In genomic region chr3:10554746-10555145, GRCh38 we compare ENCODE assay signal across 22 cellular contexts. TPM values are rescaled to one million over a fixed set of nuclear protein-coding genes. Genes with fewer than 3 reads are reported as not detected.
"Had no signal": no experiment of that assay in that cellular context is flagged by ENCODE, and none has a peak within 500 bp of the region (broad histone marks: within the 10 kb centered on the region; RNA-seq: fewer than 3 reads in every experiment).

No MANE protein-coding gene starts in this region.

- H3K4me1 ChIP-seq: adrenal gland, ascending aorta, colonic mucosa, foreskin keratinocyte, lower lobe of right lung, prostate gland, SJCRH30 had no signal

- H3K9me3 ChIP-seq: adrenal gland, ascending aorta, colonic mucosa, lower lobe of right lung, ovary, prostate gland, SJCRH30, upper lobe of left lung had no signal

- ATAC-seq: activated CD4-positive, CD25-positive, alpha-beta regulatory T cell treated with anti-CD3 and anti-CD28 coated beads, Interleukin-2, amount 50 U/mL, for 24 hours; foreskin keratinocyte; lower lobe of right lung; naive thymus-derived CD4-positive, alpha-beta T cell; stimulated activated naive CD8-positive, alpha-beta T cell treated with anti-CD3 and anti-CD28 coated beads, Interleukin-15, Interleukin-2, amounts not matched to agents 100 U/mL and 50 U/mL, for 24 hours; T-cell had no signal

- H3K27me3 Mint-ChIP-seq: central memory CD8-positive, alpha-beta T cell; T-cell had no signal

- H3K36me3 Mint-ChIP-seq: activated naive CD8-positive, alpha-beta T cell; naive thymus-derived CD4-positive, alpha-beta T cell; T-cell had no signal

- H3K27ac ChIP-seq: adrenal gland, ascending aorta, colonic mucosa, foreskin keratinocyte, lower lobe of right lung, ovary, prostate gland, SJCRH30, upper lobe of left lung, VCaP had no signal

- H3K27ac Mint-ChIP-seq: activated CD4-positive, alpha-beta T cell treated with anti-CD3 and anti-CD28 coated beads, Interleukin-2, amount 10 ng/mL, durations not matched to agents 7 days and 5 days; activated naive CD8-positive, alpha-beta T cell; T-cell; T-helper 2 cell treated with Interferon-gamma antibody and Interleukin-4, amounts not matched to agents 5 μg/mL and 100 μg/mL, for 36 hours had no signal

- H3K9me3 Mint-ChIP-seq: activated CD4-positive, alpha-beta T cell treated with anti-CD3 and anti-CD28 coated beads, Interleukin-2, amount 10 ng/mL, durations not matched to agents 7 days and 5 days; activated T-helper 1 cell treated with anti-CD3 and anti-CD28 coated beads, Interleukin-12 subunit alpha, Interleukin-12 subunit beta, Interleukin-2, Interleukin-4 antibody, amounts not matched to agents 30 ng/mL and 10 ng/mL and 1 ng/mL, durations not matched to agents 14 hours and 24 hours and 36 hours; central memory CD8-positive, alpha-beta T cell; naive thymus-derived CD4-positive, alpha-beta T cell; T-cell; T-helper 2 cell treated with Interferon-gamma antibody and Interleukin-4, amounts not matched to agents 5 μg/mL and 100 μg/mL, for 36 hours had no signal

- H3K27me3 ChIP-seq: adrenal gland, ascending aorta, colonic mucosa, ovary, upper lobe of left lung had no signal

- H3K4me3 ChIP-seq: adrenal gland, ascending aorta, colonic mucosa, lower lobe of right lung, ovary, prostate gland, SJCRH30, upper lobe of left lung had no signal

- DNase-seq: activated CD4-positive, alpha-beta T cell treated with anti-CD3 and anti-CD28 coated beads, Interleukin-2, amount 10 ng/mL, durations not matched to agents 7 days and 5 days; activated naive CD4-positive, alpha-beta T cell; colonic mucosa; erythroblast; foreskin keratinocyte; lower lobe of right lung; ovary; SJCRH30; stimulated activated CD4-positive, alpha-beta T cell treated with anti-CD3 and anti-CD28 coated beads, Interleukin-4, amount 100 ng/mL, for 24 hours; stimulated activated naive CD8-positive, alpha-beta T cell treated with anti-CD3 and anti-CD28 coated beads, Interleukin-15, Interleukin-2, amounts not matched to agents 100 U/mL and 50 U/mL, for 24 hours; upper lobe of left lung had no signal

- H3K36me3 ChIP-seq: adrenal gland, ascending aorta, colonic mucosa, lower lobe of right lung, ovary, prostate gland, SJCRH30, upper lobe of left lung had no signal

- H3K4me3 Mint-ChIP-seq: activated CD4-positive, alpha-beta T cell treated with anti-CD3 and anti-CD28 coated beads, Interleukin-2, amount 10 ng/mL, durations not matched to agents 7 days and 5 days; activated naive CD8-positive, alpha-beta T cell; activated T-helper 1 cell treated with anti-CD3 and anti-CD28 coated beads, Interleukin-12 subunit alpha, Interleukin-12 subunit beta, Interleukin-2, Interleukin-4 antibody, amounts not matched to agents 30 ng/mL and 10 ng/mL and 1 ng/mL, durations not matched to agents 14 hours and 24 hours and 36 hours; central memory CD8-positive, alpha-beta T cell; naive thymus-derived CD4-positive, alpha-beta T cell; T-cell; T-helper 2 cell treated with Interferon-gamma antibody and Interleukin-4, amounts not matched to agents 5 μg/mL and 100 μg/mL, for 36 hours had no signal

RNA-seq across cellular contexts. Expression of gene ATP2B2, which starts 49.4 kb away (rescaled TPM):
- total RNA-seq: activated CD4-positive, alpha-beta T cell treated with anti-CD3 and anti-CD28 coated beads, Interleukin-2, amount 10 ng/mL, durations not matched to agents 7 days and 5 days; activated T-helper 1 cell treated with anti-CD3 and anti-CD28 coated beads, Interleukin-12 subunit alpha, Interleukin-12 subunit beta, Interleukin-2, Interleukin-4 antibody, amounts not matched to agents 30 ng/mL and 10 ng/mL and 1 ng/mL, durations not matched to agents 14 hours and 24 hours and 36 hours; ascending aorta; foreskin keratinocyte; naive thymus-derived CD4-positive, alpha-beta T cell; SJCRH30; T-cell had no signal
- polyA plus RNA-seq: foreskin keratinocyte; naive thymus-derived CD4-positive, alpha-beta T cell had no signal
